In genomic region chr1:86466109-86466844, GRCh38 we compare ENCODE assay signal across 20 cellular contexts. TPM values are rescaled to one million over a fixed set of nuclear protein-coding genes. Genes with fewer than 3 reads are reported as not detected.
"Had no signal": no experiment of that assay in that cellular context is flagged by ENCODE, and none has a peak within 500 bp of the region (broad histone marks: within the 10 kb centered on the region; RNA-seq: fewer than 3 reads in every experiment).

No MANE protein-coding gene starts in this region.

- H3K27ac ChIP-seq: heart left ventricle, right lobe of liver, skin epidermis, testis, upper lobe of left lung had no signal

- ATAC-seq: activated naive CD8-positive, alpha-beta T cell treated with anti-CD3 and anti-CD28 coated beads, Interleukin-2, amount 50 U/mL, for 24 hours; stimulated activated effector memory CD8-positive, alpha-beta T cell treated with anti-CD3 and anti-CD28 coated beads, Interleukin-12 subunit alpha, Interleukin-12 subunit beta, amount 100 ng/mL, for 72 hours had no signal

- DNase-seq: activated CD4-positive, alpha-beta memory T cell treated with anti-CD3 and anti-CD28 coated beads, Interleukin-2, amount 10 ng/mL, durations not matched to agents 7 days and 5 days; activated CD4-positive, alpha-beta T cell treated with anti-CD3 and anti-CD28 coated beads for 48 hours; activated effector memory CD4-positive, alpha-beta T cell treated with anti-CD3 and anti-CD28 coated beads, Interleukin-2, amount 50 U/mL, for 16 hours; activated naive CD4-positive, alpha-beta T cell treated with anti-CD3 and anti-CD28 coated beads, Interleukin-2, amount 50 U/mL, for 16 hours; activated naive CD8-positive, alpha-beta T cell treated with anti-CD3 and anti-CD28 coated beads, Interleukin-2, amount 50 U/mL, for 24 hours; cerebellar nuclear complex; cortex of kidney; heart left ventricle; islet precursor cell; midbrain; right lobe of liver; stimulated activated CD4-positive, alpha-beta T cell treated with anti-CD3 and anti-CD28 coated beads, Interleukin-1b, Interleukin-23, amount 100 ng/mL, for 48 hours; testis had no signal

- H3K27me3 ChIP-seq: heart left ventricle, right lobe of liver, testis, upper lobe of left lung had no signal

- H3K9me3 ChIP-seq: heart left ventricle, right lobe of liver, testis, upper lobe of left lung had no signal

- H3K4me3 ChIP-seq: heart left ventricle, right lobe of liver, skin epidermis, testis, upper lobe of left lung had no signal

- H3K36me3 ChIP-seq: heart left ventricle, right lobe of liver, upper lobe of left lung had no signal

- H3K4me1 ChIP-seq: heart left ventricle, right lobe of liver, testis had no signal

RNA-seq across cellular contexts. Expression of gene CLCA1, which starts 2.5 kb away (rescaled TPM):
- total RNA-seq: activated CD4-positive, alpha-beta memory T cell treated with anti-CD3 and anti-CD28 coated beads, Interleukin-2, amount 10 ng/mL, durations not matched to agents 7 days and 5 days; epithelial cell of proximal tubule; fibroblast of villous mesenchyme; mammary epithelial cell; natural killer cell treated with Interleukin-12 subunit alpha and Interleukin-12 subunit beta and Interleukin-15 and Interleukin-18, amount 100 ng/mL, for 72 hours; right lobe of liver had no signal
- polyA plus RNA-seq: mammary epithelial cell had no signal

RNA-seq across cellular contexts. Expression of gene CLCA2, which starts 42.3 kb away (rescaled TPM):
- total RNA-seq: activated CD4-positive, alpha-beta memory T cell treated with anti-CD3 and anti-CD28 coated beads, Interleukin-2, amount 10 ng/mL, durations not matched to agents 7 days and 5 days; epithelial cell of proximal tubule; natural killer cell treated with Interleukin-12 subunit alpha and Interleukin-12 subunit beta and Interleukin-15 and Interleukin-18, amount 100 ng/mL, for 72 hours; right lobe of liver had no signal
